Comparison of ENCODE assay signal across 8 cellular contexts in genomic region chr17:45432405-45433113, GRCh38. TPM values are rescaled to one million over a fixed set of nuclear protein-coding genes. Genes with fewer than 3 reads are reported as not detected.
DNase-seq lines count a peak whose midpoint lies in the region; ATAC-seq lines count a peak whose summit lies in the region.

Gene ARHGAP27, minus strand, starts transcription at chr17:45432870. Its CDS starts 2,591 bp downstream, at chr17:45430279.

- POLR2A ChIA-PET in CD8-positive, alpha-beta memory T cell (lab: Charles Lee), result no interaction called here

- peak within 1 kb of the TSS; percentile 82 to 91 (median 87) for H3K4me3 Mint-ChIP-seq in CD8-positive, alpha-beta memory T cell

- no peaks in the 10 kb centered on the region for H3K27me3 ChIP-seq in CD8-positive, alpha-beta memory T cell (ENCODE audit: insufficient read depth, low read length, poor library complexity, severe bottlenecking)

- H3K36me3 ChIP-seq in CD8-positive, alpha-beta memory T cell (ENCODE audit: insufficient read depth, low read length), result no peaks in the 10 kb centered on the region
- peaks cover 33% of the 10 kb centered on the region for H3K36me3 ChIP-seq in KOPT-K1 (ENCODE audit: insufficient read depth, low read length)

- no peak within 1 kb of the TSS for H3K27ac ChIP-seq in CD8-positive, alpha-beta memory T cell (ENCODE audit: low read depth, low read length)
- peak within 1 kb of the TSS; percentile 74 for H3K27ac ChIP-seq in KOPT-K1 (ENCODE audit: low read depth, low read length, poor library complexity, severe bottlenecking)

- CTCF ChIA-PET in CD8-positive, alpha-beta memory T cell (lab: Charles Lee), result no interaction called here

- peaks cover 15% of the 10 kb centered on the region for H3K4me1 ChIP-seq in CD8-positive, alpha-beta memory T cell (ENCODE audit: insufficient read depth, low read length)

- DNase-seq in CD8-positive, alpha-beta memory T cell, result peak in 3 of 5 donors; percentile 14 to 47 (median 33)
- DNase-seq in activated naive CD4-positive, alpha-beta T cell treated with anti-CD3 and anti-CD28 coated beads, Interleukin-2, amount 50 U/mL, for 72 hours (ENCODE audit: low spot score in 2 of 2), result no peak
- DNase-seq in left ventricle myocardium superior, result peak; percentile 77
- no peak for DNase-seq in renal cortical epithelial cell (ENCODE audit: low read depth)
- no peak for DNase-seq in KG1 (lab: John Stamatoyannopoulos, UW)

- H3K9me3 ChIP-seq in CD8-positive, alpha-beta memory T cell (ENCODE audit: low read length), result no peaks in the 10 kb centered on the region
- H3K9me3 ChIP-seq in KOPT-K1 (ENCODE audit: insufficient read depth, low read length, poor library complexity, severe bottlenecking), result no peaks in the 10 kb centered on the region

- H3K27ac Mint-ChIP-seq in CD8-positive, alpha-beta memory T cell, result peak within 1 kb of the TSS in 4 of 8 donors; percentile 42 to 78 (median 47)
- H3K27ac Mint-ChIP-seq in activated naive CD4-positive, alpha-beta T cell treated with anti-CD3 and anti-CD28 coated beads, Interleukin-2, amount 50 U/mL, for 72 hours, result no peak within 1 kb of the TSS

- H3K27me3 Mint-ChIP-seq in CD8-positive, alpha-beta memory T cell, result no peaks in the 10 kb centered on the region

- H3K36me3 Mint-ChIP-seq in CD8-positive, alpha-beta memory T cell, result peaks cover 0 to 18% (median 0%) of the 10 kb centered on the region in 3 donors
- H3K36me3 Mint-ChIP-seq in activated naive CD4-positive, alpha-beta T cell treated with anti-CD3 and anti-CD28 coated beads, Interleukin-2, amount 50 U/mL, for 72 hours, result no peaks in the 10 kb centered on the region

- peak within 1 kb of the TSS; percentile 56 for H3K4me3 ChIP-seq in CD8-positive, alpha-beta memory T cell (ENCODE audit: low read length)

- no peak for ATAC-seq in activated naive CD4-positive, alpha-beta T cell treated with anti-CD3 and anti-CD28 coated beads, Interleukin-2, amount 50 U/mL, for 72 hours
- ATAC-seq in left ventricle myocardium superior (peak; percentile 54), GM18511 (IDR thresholded peaks at IDR 0.05; ENCODE audit: unreplicated experiment) (no peak), GM19328 (IDR thresholded peaks at IDR 0.05; ENCODE audit: unreplicated experiment) (no peak)

- peaks cover 22 to 33% (median 22%) of the 10 kb centered on the region in 3 donors for H3K4me1 Mint-ChIP-seq in CD8-positive, alpha-beta memory T cell

- H3K9me3 Mint-ChIP-seq in CD8-positive, alpha-beta memory T cell, result no peaks in the 10 kb centered on the region
- no peaks in the 10 kb centered on the region for H3K9me3 Mint-ChIP-seq in activated naive CD4-positive, alpha-beta T cell treated with anti-CD3 and anti-CD28 coated beads, Interleukin-2, amount 50 U/mL, for 72 hours

- intact Hi-C loops in left ventricle myocardium superior (cut with micrococcal nuclease), result no loop called here

RNA-seq across cellular contexts. Expression of gene ARHGAP27, which starts in this region (rescaled TPM):
- 10 to 100 TPM; 39.9 to 43.8 TPM for total RNA-seq in CD8-positive, alpha-beta memory T cell
- 32.3 TPM for polyA plus RNA-seq in CD8-positive, alpha-beta memory T cell
- 10 to 100 TPM; 49.7 to 55.1 TPM for total RNA-seq in activated naive CD4-positive, alpha-beta T cell treated with anti-CD3 and anti-CD28 coated beads, Interleukin-2, amount 50 U/mL, for 72 hours
- total RNA-seq in left ventricle myocardium superior (37.3 TPM), renal cortical epithelial cell (12.1 and 22.6 TPM in 2 replicates)

Comparison
In these comparisons a context has a peak if more than half of its experiments do, and no peak if none do; other contexts are left out.
1. DNase-seq: peak in CD8-positive, alpha-beta memory T cell (3 of 5) and left ventricle myocardium superior (single experiment); none in activated naive CD4-positive, alpha-beta T cell treated with anti-CD3 and anti-CD28 coated beads, Interleukin-2, amount 50 U/mL, for 72 hours (0 of 2), renal cortical epithelial cell (single experiment) and KG1 (single experiment).